25 cellular contexts compared by ENCODE assay signal in the genomic region with DNA sequence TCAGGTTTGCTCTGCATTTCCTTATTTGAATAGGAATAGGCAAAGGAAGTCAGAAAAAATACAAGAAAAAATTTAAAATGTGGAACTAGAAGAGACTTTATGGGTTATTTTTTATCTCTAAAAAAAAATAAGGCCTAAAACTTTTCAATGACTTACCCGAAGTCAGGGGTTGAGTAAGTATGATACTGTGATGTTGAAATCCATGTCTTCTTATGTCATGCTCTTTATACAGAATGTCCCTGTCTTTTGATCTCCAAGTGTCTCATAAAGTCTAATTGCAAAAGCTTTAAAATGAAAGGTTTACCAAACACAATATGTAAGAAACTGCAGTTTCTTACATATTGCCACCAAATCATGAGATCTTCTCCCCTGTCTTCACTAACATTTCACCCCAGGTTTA.
DNase-seq lines count a peak whose midpoint lies in the region; ATAC-seq and TF ChIP-seq lines count a peak whose summit lies in the region.
"Had no signal": no experiment of that assay in that cellular context is flagged by ENCODE, and none has a peak within 500 bp of the region (broad histone marks: within the 10 kb centered on the region; RNA-seq: fewer than 3 reads in every experiment).

No MANE protein-coding gene starts in this region.

- H3K27me3 ChIP-seq in RWPE2 (ENCODE audit: insufficient read depth, poor library complexity, severe bottlenecking) (no peaks in the 10 kb centered on the region), upper lobe of left lung (no peaks in the 10 kb centered on the region), sigmoid colon (no peaks in the 10 kb centered on the region)
- H3K27me3 ChIP-seq: pancreas, right lobe of liver, thyroid gland had no signal

- TF ChIP-seq EP300 in upper lobe of left lung (IDR thresholded peaks at IDR 0.05) (peak in 1 of 4 donors; percentile 28), sigmoid colon (IDR thresholded peaks at IDR 0.05) (peak in 1 of 4 donors; percentile 13)

- peaks cover 12% of the 10 kb centered on the region for H3K4me1 ChIP-seq in RWPE2 (ENCODE audit: insufficient read depth, poor library complexity, severe bottlenecking)
- H3K4me1 ChIP-seq in upper lobe of left lung, result no peaks in the 10 kb centered on the region
- no peaks in the 10 kb centered on the region for H3K4me1 ChIP-seq in sigmoid colon
- H3K4me1 ChIP-seq: pancreas, right lobe of liver, thyroid gland had no signal

- 40% methylated on average over 1 of the region's 1 CpG for WGBS in upper lobe of left lung, 2 donors
- 74 to 84% methylated on average over 1 of the region's 1 CpG for WGBS in sigmoid colon, 2 donors

- H3K9me3 ChIP-seq in RWPE2 (ENCODE audit: severe bottlenecking), result no peaks in the 10 kb centered on the region
- H3K9me3 ChIP-seq in upper lobe of left lung, result peaks cover 0 to 7% (median 0%) of the 10 kb centered on the region in 4 donors
- H3K9me3 ChIP-seq in sigmoid colon, result no peaks in the 10 kb centered on the region
- H3K9me3 ChIP-seq: pancreas, right lobe of liver, thyroid gland had no signal

- intact Hi-C loops in sigmoid colon (cut with DNase I), result no loop called here

- DNase-seq in NOMO-1 (lab: John Stamatoyannopoulos, UW; ENCODE audit: unreplicated experiment in 2 of 2) (peak; percentile 14 to 64), NOMO-1 treated with dmso at 0.1 percent for 144 hours (lab: John Stamatoyannopoulos, UW; ENCODE audit: unreplicated experiment) (no peak), RWPE2 (ENCODE audit: low spot score) (no peak), fibroblast of pulmonary artery (ENCODE audit: low read depth) (peak; percentile 31), upper lobe of left lung (no peak), sigmoid colon (no peak)
- DNase-seq in activated T-cell treated with anti-CD3 and anti-CD28 coated beads, Interleukin-2, amount 50 U/mL, for 1 hour, result no peak
- DNase-seq: activated CD4-positive, alpha-beta T cell treated with anti-CD3 and anti-CD28 coated beads, Interleukin-2, amount 10 ng/mL, durations not matched to agents 7 days and 5 days; activated CD8-positive, alpha-beta memory T cell treated with anti-CD3 and anti-CD28 coated beads, Interleukin-2, amount 50 U/mL, for 4 hours; activated effector memory CD4-positive, alpha-beta T cell treated with Interleukin-2 at 50 U/mL for 16 hours; caudate nucleus; COR-L47; dermis blood vessel endothelial cell; DMS79 treated with DMSO at 0.1 percent for 48 hours; Karpas-422; NCI-H1105 treated with DMSO at 0.1 percent for 48 hours; NCI-H2107; pancreas; right lobe of liver; T-cell; thyroid gland had no signal

- H3K27ac ChIP-seq in RWPE2 (ENCODE audit: poor library complexity, severe bottlenecking) (peak overlapping the region; percentile 61), upper lobe of left lung (peak overlapping the region in 3 of 4 donors; percentile 17 to 44 (median 20)), sigmoid colon (peak overlapping the region in 2 of 4 donors; percentile 18 to 50)
- H3K27ac ChIP-seq: 22Rv1, pancreas, right lobe of liver had no signal

- TF ChIP-seq POLR2A in upper lobe of left lung (IDR thresholded peaks at IDR 0.05) (no peak), sigmoid colon (IDR thresholded peaks at IDR 0.05) (no peak)

- TF ChIP-seq CTCF in RWPE2 (IDR thresholded peaks at IDR 0.05; ENCODE audit: poor library complexity, severe bottlenecking), result no peak
- no peak for TF ChIP-seq CTCF in fibroblast of pulmonary artery (IDR thresholded peaks at IDR 0.05; ENCODE audit: low read length, missing control alignments)
- no peak for TF ChIP-seq CTCF in upper lobe of left lung (IDR thresholded peaks at IDR 0.05)
- no peak for TF ChIP-seq CTCF in sigmoid colon (IDR thresholded peaks at IDR 0.05)

- ATAC-seq in RWPE2 (ENCODE audit: low read depth) (no peak), upper lobe of left lung (ENCODE audit: low FRiP score in 2 of 2) (peak in 1 of 2 donors; percentile 56), GM18498 (IDR thresholded peaks at IDR 0.05; ENCODE audit: unreplicated experiment) (no peak)
- ATAC-seq: HCT116; stimulated activated memory B cell treated with anti-CD40 and anti-IgM and Interleukin-4, amounts not matched to agents 10 μg/mL and 1 μg/mL and 100 μg/mL, for 72 hours; T-cell had no signal

- no peak overlapping the region for H3K4me3 ChIP-seq in RWPE2 (ENCODE audit: severe bottlenecking)
- H3K4me3 ChIP-seq in fibroblast of pulmonary artery (replicated peaks; ENCODE audit: low read depth, low read length), result no peak overlapping the region
- H3K4me3 ChIP-seq in upper lobe of left lung, result no peak overlapping the region
- no peak overlapping the region for H3K4me3 ChIP-seq in sigmoid colon
- H3K4me3 ChIP-seq: pancreas, right lobe of liver, thyroid gland had no signal

- H3K36me3 ChIP-seq in RWPE2 (ENCODE audit: low read depth), result no peaks in the 10 kb centered on the region
- H3K36me3 ChIP-seq in upper lobe of left lung, result no peaks in the 10 kb centered on the region
- H3K36me3 ChIP-seq in sigmoid colon, result no peaks in the 10 kb centered on the region
- H3K36me3 ChIP-seq: pancreas, right lobe of liver, thyroid gland had no signal

Comparison
In these comparisons a context has a peak if more than half of its experiments do, and no peak if none do; other contexts are left out.
1. DNase-seq: peak in NOMO-1 (2 of 2) and fibroblast of pulmonary artery (single experiment); none in NOMO-1 treated with dmso at 0.1 percent for 144 hours (single experiment), RWPE2 (single experiment), upper lobe of left lung (0 of 2), sigmoid colon (single experiment) and activated T-cell treated with anti-CD3 and anti-CD28 coated beads, Interleukin-2, amount 50 U/mL, for 1 hour (single experiment).